Comparison of ENCODE assay signal across 8 cellular contexts in genomic region chr6:97049254-97050004, GRCh38.
DNase-seq lines count a peak whose midpoint lies in the region; ATAC-seq and TF ChIP-seq lines count a peak whose summit lies in the region.

No MANE protein-coding gene starts in this region.

- H2AK5ac ChIP-seq in trophoblast cell (ENCODE audit: low read length): no peak overlapping the region

- H3K36me3 Mint-ChIP-seq in IgD-negative memory B cell: no peaks in the 10 kb centered on the region

- H3K4me1 ChIP-seq in trophoblast cell (ENCODE audit: control insufficient read depth in 1 of 2, insufficient read depth in 2 of 2, low read length in 2 of 2) (no peaks in the 10 kb centered on the region), body of pancreas (no peaks in the 10 kb centered on the region)

- intact Hi-C loops in body of pancreas (cut with DNase I): loop anchor here (10.0 kb wide), 1 partner anchor 145 kb away; no protein-coding TSS in a partner anchor

- no peak overlapping the region for H2AFZ ChIP-seq in trophoblast cell (ENCODE audit: insufficient read depth, low read length, poor library complexity)

- H3K27ac ChIP-seq in angular gyrus (ENCODE audit: low read depth, low read length) (peak overlapping the region; percentile 90), trophoblast cell (ENCODE audit: low read depth, low read length) (no peak overlapping the region), body of pancreas (no peak overlapping the region)

- H3K23ac ChIP-seq in trophoblast cell (ENCODE audit: low read length): no peak overlapping the region

- H3K9me3 Mint-ChIP-seq in IgD-negative memory B cell: no peaks in the 10 kb centered on the region

- H4K91ac ChIP-seq in trophoblast cell (ENCODE audit: low read depth, low read length): no peak overlapping the region

- no peaks in the 10 kb centered on the region for H3K27me3 Mint-ChIP-seq in IgD-negative memory B cell

- peak overlapping the region; percentile 1 to 91 (median 73) for H3K4me3 Mint-ChIP-seq in IgD-negative memory B cell

- H2BK120ac ChIP-seq in trophoblast cell (ENCODE audit: insufficient read depth, low read length, poor library complexity): no peak overlapping the region

- no peak for TF ChIP-seq POLR2A in body of pancreas (IDR thresholded peaks at IDR 0.05)

- no peaks in the 10 kb centered on the region for H3K79me1 ChIP-seq in trophoblast cell (ENCODE audit: low read length)

- H3K4me3 ChIP-seq in trophoblast cell (ENCODE audit: low read depth, low read length) (no peak overlapping the region), body of pancreas (no peak overlapping the region)

- peak overlapping the region; percentile 16 to 81 (median 35) for H3K27ac Mint-ChIP-seq in IgD-negative memory B cell

- no CpG with 5 or more reads among the region's 8 CpGs for WGBS in trophoblast cell (ENCODE audit: extremely low coverage, insufficient coverage, insufficient read length)
- 55 to 56% methylated on average over 8 of the region's 8 CpGs for WGBS in body of pancreas, 2 donors

- no peak for TF ChIP-seq CTCF in body of pancreas (IDR thresholded peaks at IDR 0.05)

- H3K4me2 ChIP-seq in trophoblast cell (ENCODE audit: low read length): no peak overlapping the region

- H3K14ac ChIP-seq in trophoblast cell (ENCODE audit: low read length): no peak overlapping the region

- H3K9ac ChIP-seq in trophoblast cell (ENCODE audit: low read length): no peak overlapping the region

- DNase-seq in NCI-H345 treated with DMSO at 0.1 percent for 48 hours (lab: John Stamatoyannopoulos, UW; ENCODE audit: unreplicated experiment): no peak
- no peak for DNase-seq in trophoblast cell
- DNase-seq in body of pancreas: no peak
- DNase-seq in NCI-H446 treated with DMSO at 0.1 percent for 48 hours (lab: John Stamatoyannopoulos, UW): no peak

- no peaks in the 10 kb centered on the region for H3K9me3 ChIP-seq in trophoblast cell (ENCODE audit: insufficient read depth, low read depth, low read length)
- no peaks in the 10 kb centered on the region for H3K9me3 ChIP-seq in body of pancreas

- H3K18ac ChIP-seq in trophoblast cell (ENCODE audit: low read length): no peak overlapping the region

- no peaks in the 10 kb centered on the region for H3K36me3 ChIP-seq in trophoblast cell (ENCODE audit: control insufficient read depth in 1 of 2, insufficient read depth in 2 of 2, low read length in 2 of 2)
- no peaks in the 10 kb centered on the region for H3K36me3 ChIP-seq in body of pancreas (replicated peaks in 1 of 2; ENCODE audit: insufficient read depth in 1 of 2, low read depth in 2 of 2)

- no peak overlapping the region for H2BK5ac ChIP-seq in trophoblast cell (ENCODE audit: low read depth, low read length, poor library complexity)

- no peak overlapping the region for H2BK12ac ChIP-seq in trophoblast cell (ENCODE audit: low read length)

- H3K4me1 Mint-ChIP-seq in IgD-negative memory B cell: peaks cover 10 to 26% (median 17%) of the 10 kb centered on the region in 3 donors

- H3K79me2 ChIP-seq in trophoblast cell (ENCODE audit: control insufficient read depth, insufficient read depth, low read length, poor library complexity): no peaks in the 10 kb centered on the region

- no peak overlapping the region for H4K8ac ChIP-seq in trophoblast cell (ENCODE audit: low read depth, low read length)

- H3K27me3 ChIP-seq in trophoblast cell (ENCODE audit: insufficient read depth, low read length) (no peaks in the 10 kb centered on the region), body of pancreas (no peaks in the 10 kb centered on the region)

- H4K12ac ChIP-seq in trophoblast cell (ENCODE audit: low read depth, low read length): no peak overlapping the region

- peak; percentile 95 for ATAC-seq in GM18517 (IDR thresholded peaks at IDR 0.05; ENCODE audit: unreplicated experiment)
- peak; percentile 99 for ATAC-seq in GM21723 (IDR thresholded peaks at IDR 0.05; ENCODE audit: unreplicated experiment)
- ATAC-seq in body of pancreas: no peak

- no peak overlapping the region for H3K4ac ChIP-seq in trophoblast cell (ENCODE audit: low read depth, low read length)
